Comparison of ENCODE assay signal across 8 cellular contexts in the genomic region with DNA sequence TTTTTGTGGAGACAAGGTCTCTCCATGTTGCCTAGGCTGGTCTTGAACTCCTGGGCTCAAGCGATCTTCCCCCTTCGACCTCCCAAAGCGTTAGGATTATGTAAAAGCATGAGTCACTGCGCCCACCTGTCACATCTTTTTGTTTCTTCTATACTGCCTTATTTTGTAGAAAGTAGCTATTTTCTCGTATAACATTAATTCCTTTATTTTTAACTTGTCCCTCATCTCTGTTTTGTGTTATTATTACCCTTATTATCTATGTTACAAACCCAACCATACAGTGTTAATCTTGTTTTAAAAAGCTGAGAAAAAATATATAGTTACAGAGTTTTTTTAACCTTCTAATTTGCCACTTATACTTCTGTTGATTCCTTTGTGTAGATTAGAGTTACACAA. TPM values are rescaled to one million over a fixed set of nuclear protein-coding genes. Genes with fewer than 3 reads are reported as not detected.
DNase-seq lines count a peak whose midpoint lies in the region; ATAC-seq and TF ChIP-seq lines count a peak whose summit lies in the region.

No MANE protein-coding gene starts in this region.

- TF ChIP-seq CTCF in WTC11 (IDR thresholded peaks at IDR 0.05), result no peak

- no peak for DNase-seq in activated CD4-positive, alpha-beta T cell treated with anti-CD3 and anti-CD28 coated beads for 36 hours
- DNase-seq in activated CD4-positive, alpha-beta T cell treated with anti-CD3 and anti-CD28 coated beads, Interleukin-2, amount 50 U/mL, for 48 hours, result no peak
- DNase-seq in WTC11 (ENCODE audit: low spot score) (no peak), immature natural killer cell (no peak), RPMI8226 (no peak)
- DNase-seq in stimulated activated naive CD8-positive, alpha-beta T cell treated with anti-CD3 and anti-CD28 coated beads, Interleukin-15, amount 100 ng/mL, for 72 hours, result no peak

- CTCF ChIA-PET in activated CD4-positive, alpha-beta T cell treated with anti-CD3 and anti-CD28 coated beads for 36 hours (lab: Charles Lee), result interaction anchor here (0.6 to 3.5 kb wide), 4 partner anchors 19 to 168 kb away, joined by 3 to 20 read pairs (median 6); partner anchors contain the start of gene ZC3H7A
- CTCF ChIA-PET in WTC11 (lab: Charles Lee), result interaction anchor here (3.2 kb wide), 1 partner anchor 53 kb away, joined by 21 read pairs; the partner anchor contains the start of gene ZC3H7A

- no peaks in the 10 kb centered on the region for H3K27me3 Mint-ChIP-seq in activated CD4-positive, alpha-beta T cell treated with anti-CD3 and anti-CD28 coated beads for 36 hours
- H3K27me3 Mint-ChIP-seq in WTC11 (ENCODE audit: low read depth), result no peaks in the 10 kb centered on the region
- peaks cover 14 to 26% (median 15%) of the 10 kb centered on the region in 3 donors for H3K27me3 Mint-ChIP-seq in immature natural killer cell (ENCODE audit: low read depth in 3 of 3)
- no peaks in the 10 kb centered on the region for H3K27me3 Mint-ChIP-seq in stimulated activated naive CD8-positive, alpha-beta T cell treated with anti-CD3 and anti-CD28 coated beads, Interleukin-15, amount 100 ng/mL, for 72 hours

- no peaks in the 10 kb centered on the region for H3K9me3 Mint-ChIP-seq in activated CD4-positive, alpha-beta T cell treated with anti-CD3 and anti-CD28 coated beads for 36 hours (ENCODE audit: low read depth)
- H3K9me3 Mint-ChIP-seq in WTC11 (no peaks in the 10 kb centered on the region), immature natural killer cell (no peaks in the 10 kb centered on the region)
- no peaks in the 10 kb centered on the region for H3K9me3 Mint-ChIP-seq in stimulated activated naive CD8-positive, alpha-beta T cell treated with anti-CD3 and anti-CD28 coated beads, Interleukin-15, amount 100 ng/mL, for 72 hours

- peaks cover 8% of the 10 kb centered on the region for H3K36me3 Mint-ChIP-seq in activated CD4-positive, alpha-beta T cell treated with anti-CD3 and anti-CD28 coated beads for 36 hours (ENCODE audit: low read depth)
- 0 out of 2 replicates have a peak, but pooled peaks cover 1% of the 10 kb centered on the region for H3K36me3 Mint-ChIP-seq in WTC11
- H3K36me3 Mint-ChIP-seq in immature natural killer cell, result peaks cover 0 to 5% (median 4%) of the 10 kb centered on the region in 3 donors

- H3K4me1 Mint-ChIP-seq in activated CD4-positive, alpha-beta T cell treated with anti-CD3 and anti-CD28 coated beads for 36 hours, result peaks cover 36% of the 10 kb centered on the region
- H3K4me1 Mint-ChIP-seq in WTC11 (peaks cover 24% of the 10 kb centered on the region), immature natural killer cell (peaks cover 42 to 47% of the 10 kb centered on the region in 2 donors)
- H3K4me1 Mint-ChIP-seq in stimulated activated naive CD8-positive, alpha-beta T cell treated with anti-CD3 and anti-CD28 coated beads, Interleukin-15, amount 100 ng/mL, for 72 hours, result peaks cover 42% of the 10 kb centered on the region

- H3K27ac Mint-ChIP-seq in activated CD4-positive, alpha-beta T cell treated with anti-CD3 and anti-CD28 coated beads for 36 hours, result peak overlapping the region; percentile 96
- H3K27ac Mint-ChIP-seq in WTC11, result no peak overlapping the region
- peak overlapping the region; percentile 91 to 98 (median 98) for H3K27ac Mint-ChIP-seq in immature natural killer cell
- peak overlapping the region in 1 of 2 donors; percentile 92 for H3K27ac Mint-ChIP-seq in stimulated activated naive CD8-positive, alpha-beta T cell treated with anti-CD3 and anti-CD28 coated beads, Interleukin-15, amount 100 ng/mL, for 72 hours

- intact Hi-C loops in activated CD4-positive, alpha-beta T cell treated with anti-CD3 and anti-CD28 coated beads for 36 hours (cut with DNase I, micrococcal nuclease), result loop anchor here (5.0 kb wide), 2 partner anchors 108 to 487 kb away; partner anchors contain the start of genes RSL1D1 (in 1 of the 2) and SOCS1 (in 1 of the 2)

- ATAC-seq in activated CD4-positive, alpha-beta T cell treated with anti-CD3 and anti-CD28 coated beads for 36 hours, result no peak
- ATAC-seq in WTC11 (no peak), HG02759 (IDR thresholded peaks at IDR 0.05; ENCODE audit: unreplicated experiment) (no peak), HG02852 (IDR thresholded peaks at IDR 0.05; ENCODE audit: unreplicated experiment) (no peak)
- ATAC-seq in stimulated activated naive CD8-positive, alpha-beta T cell treated with anti-CD3 and anti-CD28 coated beads, Interleukin-15, amount 100 ng/mL, for 72 hours, result no peak

- POLR2A ChIA-PET in activated CD4-positive, alpha-beta T cell treated with anti-CD3 and anti-CD28 coated beads for 36 hours (lab: Charles Lee), result interaction anchor here (0.6 to 2.2 kb wide), 4 partner anchors 54 to 659 kb away, joined by 4 to 22 read pairs (median 9); partner anchors contain the start of genes SOCS1 and ZC3H7A
- POLR2A ChIA-PET in WTC11 (lab: Charles Lee), result interaction anchor here (1.0 kb wide), 1 partner anchor 53 kb away, joined by 3 read pairs; the partner anchor contains the start of gene ZC3H7A

- H3K4me3 Mint-ChIP-seq in activated CD4-positive, alpha-beta T cell treated with anti-CD3 and anti-CD28 coated beads for 36 hours, result peak overlapping the region; percentile 88
- H3K4me3 Mint-ChIP-seq in WTC11, result peak overlapping the region; percentile 76
- H3K4me3 Mint-ChIP-seq in immature natural killer cell, result peak overlapping the region; percentile 15 to 91 (median 90)
- H3K4me3 Mint-ChIP-seq in stimulated activated naive CD8-positive, alpha-beta T cell treated with anti-CD3 and anti-CD28 coated beads, Interleukin-15, amount 100 ng/mL, for 72 hours, result peak overlapping the region; percentile 86 to 87

TF ChIP-seq in WTC11, 78 proteins besides CTCF, POLR2A, EP300 and RAD21 (continues in another document):
- TF ChIP-seq, protein P1, sequence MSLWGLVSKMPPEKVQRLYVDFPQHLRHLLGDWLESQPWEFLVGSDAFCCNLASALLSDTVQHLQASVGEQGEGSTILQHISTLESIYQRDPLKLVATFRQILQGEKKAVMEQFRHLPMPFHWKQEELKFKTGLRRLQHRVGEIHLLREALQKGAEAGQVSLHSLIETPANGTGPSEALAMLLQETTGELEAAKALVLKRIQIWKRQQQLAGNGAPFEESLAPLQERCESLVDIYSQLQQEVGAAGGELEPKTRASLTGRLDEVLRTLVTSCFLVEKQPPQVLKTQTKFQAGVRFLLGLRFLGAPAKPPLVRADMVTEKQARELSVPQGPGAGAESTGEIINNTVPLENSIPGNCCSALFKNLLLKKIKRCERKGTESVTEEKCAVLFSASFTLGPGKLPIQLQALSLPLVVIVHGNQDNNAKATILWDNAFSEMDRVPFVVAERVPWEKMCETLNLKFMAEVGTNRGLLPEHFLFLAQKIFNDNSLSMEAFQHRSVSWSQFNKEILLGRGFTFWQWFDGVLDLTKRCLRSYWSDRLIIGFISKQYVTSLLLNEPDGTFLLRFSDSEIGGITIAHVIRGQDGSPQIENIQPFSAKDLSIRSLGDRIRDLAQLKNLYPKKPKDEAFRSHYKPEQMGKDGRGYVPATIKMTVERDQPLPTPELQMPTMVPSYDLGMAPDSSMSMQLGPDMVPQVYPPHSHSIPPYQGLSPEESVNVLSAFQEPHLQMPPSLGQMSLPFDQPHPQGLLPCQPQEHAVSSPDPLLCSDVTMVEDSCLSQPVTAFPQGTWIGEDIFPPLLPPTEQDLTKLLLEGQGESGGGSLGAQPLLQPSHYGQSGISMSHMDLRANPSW (CRISPR knock-in tag; conservative IDR thresholded peaks at IDR 0.05; ENCODE audit: low read depth), result no peak
- no peak for TF ChIP-seq RORB (CRISPR knock-in tag; IDR thresholded peaks at IDR 0.05)
- no peak for TF ChIP-seq CREB1 (CRISPR knock-in tag; IDR thresholded peaks at IDR 0.05)
- TF ChIP-seq SMAD3 (CRISPR knock-in tag; IDR thresholded peaks at IDR 0.05; ENCODE audit: borderline replicate concordance), result no peak
- no peak for TF ChIP-seq PRRX2 (CRISPR knock-in tag; IDR thresholded peaks at IDR 0.05)
- TF ChIP-seq, protein P2, sequence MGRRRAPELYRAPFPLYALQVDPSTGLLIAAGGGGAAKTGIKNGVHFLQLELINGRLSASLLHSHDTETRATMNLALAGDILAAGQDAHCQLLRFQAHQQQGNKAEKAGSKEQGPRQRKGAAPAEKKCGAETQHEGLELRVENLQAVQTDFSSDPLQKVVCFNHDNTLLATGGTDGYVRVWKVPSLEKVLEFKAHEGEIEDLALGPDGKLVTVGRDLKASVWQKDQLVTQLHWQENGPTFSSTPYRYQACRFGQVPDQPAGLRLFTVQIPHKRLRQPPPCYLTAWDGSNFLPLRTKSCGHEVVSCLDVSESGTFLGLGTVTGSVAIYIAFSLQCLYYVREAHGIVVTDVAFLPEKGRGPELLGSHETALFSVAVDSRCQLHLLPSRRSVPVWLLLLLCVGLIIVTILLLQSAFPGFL (CRISPR knock-in tag; IDR thresholded peaks at IDR 0.05; ENCODE audit: borderline replicate concordance), result no peak
- no peak for TF ChIP-seq CDX4 (CRISPR knock-in tag; IDR thresholded peaks at IDR 0.05; ENCODE audit: borderline replicate concordance)
- TF ChIP-seq TEAD1 (CRISPR knock-in tag; IDR thresholded peaks at IDR 0.05), result no peak
- TF ChIP-seq SMAD4 (CRISPR knock-in tag; IDR thresholded peaks at IDR 0.05), result no peak
- no peak for TF ChIP-seq ZNF396 (CRISPR knock-in tag; IDR thresholded peaks at IDR 0.05; ENCODE audit: borderline replicate concordance)
- TF ChIP-seq, protein P3, sequence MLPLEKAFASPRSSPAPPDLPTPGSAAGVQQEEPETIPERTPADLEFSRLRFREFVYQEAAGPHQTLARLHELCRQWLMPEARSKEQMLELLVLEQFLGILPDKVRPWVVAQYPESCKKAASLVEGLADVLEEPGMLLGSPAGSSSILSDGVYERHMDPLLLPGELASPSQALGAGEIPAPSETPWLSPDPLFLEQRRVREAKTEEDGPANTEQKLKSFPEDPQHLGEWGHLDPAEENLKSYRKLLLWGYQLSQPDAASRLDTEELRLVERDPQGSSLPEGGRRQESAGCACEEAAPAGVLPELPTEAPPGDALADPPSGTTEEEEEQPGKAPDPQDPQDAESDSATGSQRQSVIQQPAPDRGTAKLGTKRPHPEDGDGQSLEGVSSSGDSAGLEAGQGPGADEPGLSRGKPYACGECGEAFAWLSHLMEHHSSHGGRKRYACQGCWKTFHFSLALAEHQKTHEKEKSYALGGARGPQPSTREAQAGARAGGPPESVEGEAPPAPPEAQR (CRISPR knock-in tag; IDR thresholded peaks at IDR 0.05), result no peak

RNA-seq across cellular contexts. Expression of gene TXNDC11, which starts 1.4 kb away (rescaled TPM):
- 10 to 100 TPM; 27.3 to 28.3 TPM for total RNA-seq in activated CD4-positive, alpha-beta T cell treated with anti-CD3 and anti-CD28 coated beads for 36 hours
- total RNA-seq in WTC11 (2021), result 11.1 to 11.5 TPM (median 11.4 TPM) in 3 replicates
- polyA plus RNA-seq in immature natural killer cell, result 10 to 100 TPM; 35.6 to 57.2 (median 46.9) TPM

RNA-seq across cellular contexts. Expression of gene ZC3H7A, which starts 53.0 kb away (rescaled TPM):
- total RNA-seq in activated CD4-positive, alpha-beta T cell treated with anti-CD3 and anti-CD28 coated beads for 36 hours, result 10 to 100 TPM; 74.1 to 95.1 TPM
- 39.9 to 45.9 TPM (median 43.0 TPM) in 3 replicates for total RNA-seq in WTC11 (2021)
- polyA plus RNA-seq in immature natural killer cell, result 10 to 100 TPM; 20.3 to 34.2 (median 29.2) TPM
